8 cellular contexts compared by ENCODE assay signal in genomic region chr11:66126808-66127555, GRCh38. TPM values are rescaled to one million over a fixed set of nuclear protein-coding genes. Genes with fewer than 3 reads are reported as not detected.
DNase-seq lines count a peak whose midpoint lies in the region; ATAC-seq, FAIRE-seq and TF ChIP-seq lines count a peak whose summit lies in the region.

No MANE protein-coding gene starts in this region.

- H3K27ac ChIP-seq in HL-60 (replicated peaks) (peak overlapping the region; percentile 66), layer of hippocampus (ENCODE audit: low read depth, low read length) (peak overlapping the region; percentile 43)

- CTCF ChIA-PET in MCF 10A (lab: Yijun Ruan, JAX), result interaction anchor here (0.5 to 1.5 kb wide), 6 partner anchors 9 to 535 kb away, joined by 3 to 7 read pairs (median 3); no protein-coding TSS in a partner anchor

- DNase-seq in GDM1 (lab: John Stamatoyannopoulos, UW) (peak; percentile 57), HL-60 (ENCODE audit: low read depth in 1 of 2, low spot score in 1 of 2) (peak in 1 of 2 experiments; percentile 80), UCSD-AML1 (lab: John Stamatoyannopoulos, UW; ENCODE audit: unreplicated experiment) (peak; percentile 56), MCF 10A (ENCODE audit: unreplicated experiment) (peak; percentile 62), urothelium cell line (ENCODE audit: low spot score) (no peak)
- DNase-seq in stimulated activated CD4-positive, alpha-beta T cell treated with anti-CD3 and anti-CD28 coated beads, Interleukin-2, amount 100 ng/mL, for 4 hours (ENCODE audit: low read depth), result peak; percentile 53

- H3K36me3 Mint-ChIP-seq in MCF 10A (ENCODE audit: insufficient read depth, unreplicated experiment), result no peaks in the 10 kb centered on the region

- H3K27me3 Mint-ChIP-seq in MCF 10A (ENCODE audit: insufficient read depth, unreplicated experiment), result no peaks in the 10 kb centered on the region

- TF ChIP-seq CTCF in HL-60 (IDR thresholded peaks at IDR 0.05; ENCODE audit: insufficient read depth, low read length) (no peak), MCF 10A (IDR thresholded peaks at IDR 0.05; ENCODE audit: unreplicated experiment) (no peak)

- H3K9me3 Mint-ChIP-seq in MCF 10A (ENCODE audit: unreplicated experiment), result no peaks in the 10 kb centered on the region

- H3K4me3 Mint-ChIP-seq in MCF 10A (ENCODE audit: unreplicated experiment), result peak overlapping the region; percentile 33

- no TSS peak for BruUV-seq in MCF 10A (replicated peaks; lab: Mats Ljungman, UMichigan)

- POLR2A ChIA-PET in MCF 10A (lab: Yijun Ruan, JAX), result interaction anchor here (0.9 to 2.5 kb wide), 8 partner anchors 8 to 56 kb away, joined by 3 to 11 read pairs (median 4); no protein-coding TSS in a partner anchor

- FAIRE-seq in urothelium cell line (lab: Jason Lieb, UNC), result no peak

- intact Hi-C loops in MCF 10A (cut with micrococcal nuclease), result no loop called here

- peaks cover 32% of the 10 kb centered on the region for H3K4me1 Mint-ChIP-seq in MCF 10A (ENCODE audit: insufficient read depth, unreplicated experiment)

- no peak for ATAC-seq in GM21619 (IDR thresholded peaks at IDR 0.05; ENCODE audit: unreplicated experiment)

- H3K27me3 ChIP-seq in HL-60 (ENCODE audit: insufficient read depth, poor library complexity, severe bottlenecking) (no peaks in the 10 kb centered on the region), layer of hippocampus (ENCODE audit: control insufficient read depth, insufficient read depth, low read length) (no peaks in the 10 kb centered on the region)

- peak overlapping the region; percentile 96 for H3K27ac Mint-ChIP-seq in MCF 10A (ENCODE audit: low read depth, unreplicated experiment)

- H3K4me3 ChIP-seq in HL-60 (replicated peaks; ENCODE audit: insufficient read depth, low read length), result no peak overlapping the region

RNA-seq across cellular contexts. Expression of gene PACS1, which starts 56.9 kb away (rescaled TPM):
- total RNA-seq in MCF 10A (2022), result 32.2 and 33.5 TPM in 2 replicates
